In the genomic region with DNA sequence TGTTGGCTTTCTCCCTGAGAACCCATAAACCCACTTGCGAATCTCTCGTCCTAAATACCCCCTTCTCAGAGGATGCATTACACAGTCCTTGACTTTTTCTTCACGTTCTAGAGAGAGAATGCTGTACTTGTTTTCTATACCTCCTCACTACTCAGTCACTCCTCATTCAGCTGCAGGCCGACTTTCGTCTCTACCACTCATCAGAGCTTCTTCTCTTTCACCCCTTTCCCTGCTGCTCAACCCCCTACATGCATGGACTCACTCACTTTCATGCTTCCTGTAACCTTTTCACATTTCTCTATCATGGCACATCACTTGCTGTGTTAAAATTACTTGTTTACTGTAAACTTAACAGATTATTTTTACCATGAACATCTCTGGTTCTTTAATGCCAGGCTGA, we compare ENCODE assay signal across 17 cellular contexts. TPM values are rescaled to one million over a fixed set of nuclear protein-coding genes. Genes with fewer than 3 reads are reported as not detected.
DNase-seq lines count a peak whose midpoint lies in the region; ATAC-seq lines count a peak whose summit lies in the region.
"Had no signal": no experiment of that assay in that cellular context is flagged by ENCODE, and none has a peak within 500 bp of the region (broad histone marks: within the 10 kb centered on the region; RNA-seq: fewer than 3 reads in every experiment).

No MANE protein-coding gene starts in this region.

- H3K27ac Mint-ChIP-seq in CD4-positive, CD25-positive, alpha-beta regulatory T cell, result peak overlapping the region in 2 of 3 donors; percentile 10 to 73
- H3K27ac Mint-ChIP-seq: activated naive CD4-positive, alpha-beta T cell treated with anti-CD3 and anti-CD28 coated beads, Interleukin-2, amount 10 ng/mL, durations not matched to agents 7 days and 5 days; T-helper 1 cell treated with Interleukin-12 subunit alpha and Interleukin-12 subunit beta and Interleukin-4 antibody, amounts not matched to agents 30 μg/mL and 1 μg/mL, for 36 hours had no signal

- H3K27me3 ChIP-seq in CD4-positive, CD25-positive, alpha-beta regulatory T cell (ENCODE audit: control insufficient read depth, insufficient read depth, low read length), result no peaks in the 10 kb centered on the region
- H3K27me3 ChIP-seq in aorta (ENCODE audit: control insufficient read depth in 1 of 2, insufficient read depth in 2 of 2, low read length in 1 of 2), result no peaks in the 10 kb centered on the region
- H3K27me3 ChIP-seq: Peyer's patch, uterus had no signal

- intact Hi-C loops in aorta (cut with DNase I), result no loop called here

- no peak for DNase-seq in CD4-positive, CD25-positive, alpha-beta regulatory T cell
- no peak for DNase-seq in aorta
- no peak for DNase-seq in NCI-H2227 treated with DMSO at 0.1 percent for 48 hours (lab: John Stamatoyannopoulos, UW)
- no peak for DNase-seq in LoVo (ENCODE audit: low spot score)
- no peak for DNase-seq in DMS153 (lab: John Stamatoyannopoulos, UW)
- DNase-seq: activated naive CD4-positive, alpha-beta T cell treated with anti-CD3 and anti-CD28 coated beads, Interleukin-2, amount 10 ng/mL, durations not matched to agents 7 days and 5 days; central memory CD4-positive, alpha-beta T cell; NCI-H1092; NCI-H345; Peyer's patch; psoas muscle; stimulated activated CD8-positive, alpha-beta memory T cell treated with anti-CD3 and anti-CD28 coated beads, Interleukin-4, amount 100 ng/mL, for 48 hours; uterus had no signal

- H3K4me3 Mint-ChIP-seq in CD4-positive, CD25-positive, alpha-beta regulatory T cell, result peak overlapping the region in 1 of 4 donors; percentile 43
- H3K4me3 Mint-ChIP-seq: activated naive CD4-positive, alpha-beta T cell treated with anti-CD3 and anti-CD28 coated beads, Interleukin-2, amount 10 ng/mL, durations not matched to agents 7 days and 5 days; T-helper 1 cell treated with Interleukin-12 subunit alpha and Interleukin-12 subunit beta and Interleukin-4 antibody, amounts not matched to agents 30 μg/mL and 1 μg/mL, for 36 hours had no signal

- H3K9me3 ChIP-seq in CD4-positive, CD25-positive, alpha-beta regulatory T cell (ENCODE audit: control insufficient read depth in 2 of 2, low read length in 2 of 2), result no peaks in the 10 kb centered on the region
- H3K9me3 ChIP-seq in aorta (ENCODE audit: control insufficient read depth, low read length), result no peaks in the 10 kb centered on the region
- H3K9me3 ChIP-seq: Peyer's patch, psoas muscle, uterus had no signal

- H3K36me3 ChIP-seq in CD4-positive, CD25-positive, alpha-beta regulatory T cell (ENCODE audit: control insufficient read depth, insufficient read depth, low read length), result peaks cover 33% of the 10 kb centered on the region
- H3K36me3 ChIP-seq in aorta (ENCODE audit: control insufficient read depth in 1 of 2, insufficient read depth in 2 of 2, low read length in 1 of 2), result peaks cover 0 to 2% of the 10 kb centered on the region in 2 donors
- H3K36me3 ChIP-seq: Peyer's patch, uterus had no signal

- no peak for ATAC-seq in CD4-positive, CD25-positive, alpha-beta regulatory T cell (ENCODE audit: low read depth in 2 of 2)
- peak; percentile 44 for ATAC-seq in GM18868 (IDR thresholded peaks at IDR 0.05; ENCODE audit: unreplicated experiment)
- ATAC-seq in GM21723 (IDR thresholded peaks at IDR 0.05; ENCODE audit: unreplicated experiment), result peak; percentile 57
- ATAC-seq in HG03469 (IDR thresholded peaks at IDR 0.05; ENCODE audit: unreplicated experiment), result peak; percentile 29
- no peak for ATAC-seq in aorta (ENCODE audit: low FRiP score)
- ATAC-seq: psoas muscle had no signal

- no peaks in the 10 kb centered on the region for H3K27me3 Mint-ChIP-seq in CD4-positive, CD25-positive, alpha-beta regulatory T cell
- H3K27me3 Mint-ChIP-seq: activated naive CD4-positive, alpha-beta T cell treated with anti-CD3 and anti-CD28 coated beads, Interleukin-2, amount 10 ng/mL, durations not matched to agents 7 days and 5 days had no signal

- peaks cover 48 to 78% (median 61%) of the 10 kb centered on the region in 4 donors for H3K4me1 Mint-ChIP-seq in CD4-positive, CD25-positive, alpha-beta regulatory T cell

- H3K27ac ChIP-seq in CD4-positive, CD25-positive, alpha-beta regulatory T cell (ENCODE audit: insufficient read depth, low read length, poor library complexity, severe bottlenecking), result no peak overlapping the region
- no peak overlapping the region for H3K27ac ChIP-seq in aorta (ENCODE audit: low read depth in 1 of 2, low read length in 2 of 2)
- H3K27ac ChIP-seq: Peyer's patch, psoas muscle, uterus had no signal

- peak overlapping the region; percentile 13 for H3K4me3 ChIP-seq in CD4-positive, CD25-positive, alpha-beta regulatory T cell (ENCODE audit: low read depth, low read length)
- no peak overlapping the region for H3K4me3 ChIP-seq in aorta (ENCODE audit: low read length in 2 of 2)
- H3K4me3 ChIP-seq: Peyer's patch, psoas muscle, uterus had no signal

- H3K4me1 ChIP-seq in CD4-positive, CD25-positive, alpha-beta regulatory T cell (ENCODE audit: control insufficient read depth, insufficient read depth, low read length, poor library complexity, severe bottlenecking), result peaks cover 19% of the 10 kb centered on the region
- peaks cover 4% of the 10 kb centered on the region in 2 donors for H3K4me1 ChIP-seq in aorta (ENCODE audit: control insufficient read depth in 1 of 2, insufficient read depth in 2 of 2, low read length in 2 of 2)

- H3K9me3 Mint-ChIP-seq in CD4-positive, CD25-positive, alpha-beta regulatory T cell, result no peaks in the 10 kb centered on the region
- H3K9me3 Mint-ChIP-seq: activated naive CD4-positive, alpha-beta T cell treated with anti-CD3 and anti-CD28 coated beads, Interleukin-2, amount 10 ng/mL, durations not matched to agents 7 days and 5 days; T-helper 1 cell treated with Interleukin-12 subunit alpha and Interleukin-12 subunit beta and Interleukin-4 antibody, amounts not matched to agents 30 μg/mL and 1 μg/mL, for 36 hours had no signal

- WGBS in aorta, 2 donors, result 95 to 97% methylated on average over 5 of the region's 5 CpGs

- peaks cover 45% of the 10 kb centered on the region for H3K36me3 Mint-ChIP-seq in CD4-positive, CD25-positive, alpha-beta regulatory T cell

RNA-seq across cellular contexts. Expression of gene MDFIC, which starts 19.8 kb away (rescaled TPM):
- total RNA-seq in CD4-positive, CD25-positive, alpha-beta regulatory T cell, result 65.1 TPM
- polyA plus RNA-seq in CD4-positive, CD25-positive, alpha-beta regulatory T cell, result 10 to 100 TPM; 68.5 to 99.9 (median 89.9) TPM
- 10 to 100 TPM; 25.3 to 37.2 TPM for total RNA-seq in aorta
- polyA plus RNA-seq in aorta, result 10 to 100 TPM; 11.1 to 11.3 TPM

Comparison
In these comparisons a context has a peak if more than half of its experiments do, and no peak if none do; other contexts are left out.
1. ATAC-seq: peak in GM18868 (single experiment), GM21723 (single experiment) and HG03469 (single experiment); none in CD4-positive, CD25-positive, alpha-beta regulatory T cell (0 of 2) and aorta (single experiment).